8 cellular contexts compared by ENCODE assay signal in genomic region chr6:13614926-13615801, GRCh38. TPM values are rescaled to one million over a fixed set of nuclear protein-coding genes. Genes with fewer than 3 reads are reported as not detected.
DNase-seq lines count a peak whose midpoint lies in the region; ATAC-seq and TF ChIP-seq lines count a peak whose summit lies in the region.

Gene NOL7 (plus strand): TSS chr6:13615335. CDS start chr6:13615359, 24 bp downstream.

- H3K27ac Mint-ChIP-seq in activated naive CD8-positive, alpha-beta T cell: peak within 1 kb of the TSS; percentile 98
- H3K27ac Mint-ChIP-seq in glutamatergic neuron (ENCODE audit: unreplicated experiment): peak within 1 kb of the TSS; percentile 94
- H3K27ac Mint-ChIP-seq in osteocyte (ENCODE audit: unreplicated experiment): peak within 1 kb of the TSS; percentile 92

- H3K27ac ChIP-seq in thymus (ENCODE audit: low read depth): peak within 1 kb of the TSS; percentile 91

- ATAC-seq in HG02610 (IDR thresholded peaks at IDR 0.05; ENCODE audit: unreplicated experiment): peak; percentile 90

- no peaks in the 10 kb centered on the region for H3K27me3 Mint-ChIP-seq in activated naive CD8-positive, alpha-beta T cell
- H3K27me3 Mint-ChIP-seq in glutamatergic neuron (ENCODE audit: unreplicated experiment) (no peaks in the 10 kb centered on the region), osteocyte (ENCODE audit: unreplicated experiment) (no peaks in the 10 kb centered on the region)

- H3K36me3 ChIP-seq in thymus (ENCODE audit: control insufficient read depth, insufficient read depth): peaks cover 9% of the 10 kb centered on the region

- peaks cover 9% of the 10 kb centered on the region for H3K36me3 Mint-ChIP-seq in activated naive CD8-positive, alpha-beta T cell
- H3K36me3 Mint-ChIP-seq in glutamatergic neuron (ENCODE audit: unreplicated experiment) (no peaks in the 10 kb centered on the region), osteocyte (ENCODE audit: unreplicated experiment) (peaks cover 21% of the 10 kb centered on the region)

- under 1% methylated on average over 85 of the region's 85 CpGs for WGBS in thymus

- peak within 1 kb of the TSS; percentile 99 for H3K4me3 Mint-ChIP-seq in activated naive CD8-positive, alpha-beta T cell
- H3K4me3 Mint-ChIP-seq in glutamatergic neuron (ENCODE audit: unreplicated experiment) (peak within 1 kb of the TSS; percentile 92), osteocyte (ENCODE audit: unreplicated experiment) (peak within 1 kb of the TSS; percentile 99)

- peak within 1 kb of the TSS; percentile 89 for H3K4me3 ChIP-seq in thymus (ENCODE audit: low read length)

- DNase-seq in NCI-H1092 treated with DMSO at 0.1 percent for 48 hours (lab: John Stamatoyannopoulos, UW): peak; percentile 87
- peak; percentile 92 for DNase-seq in SKM-1 (lab: John Stamatoyannopoulos, UW; ENCODE audit: unreplicated experiment)
- DNase-seq in glutamatergic neuron: peak; percentile 98
- DNase-seq in osteocyte (ENCODE audit: extremely low spot score, unreplicated experiment): peak; percentile 99

- TF ChIP-seq CTCF in GM12801 (IDR thresholded peaks at IDR 0.05; ENCODE audit: extremely low read depth, insufficient read length): peak; percentile 48
- TF ChIP-seq CTCF in glutamatergic neuron (IDR thresholded peaks at IDR 0.05; ENCODE audit: partially characterized antibody, unreplicated experiment): peak; percentile 84
- peak; percentile 90 for TF ChIP-seq CTCF in osteocyte (IDR thresholded peaks at IDR 0.05)

- no peaks in the 10 kb centered on the region for H3K27me3 ChIP-seq in thymus (ENCODE audit: control insufficient read depth, insufficient read depth)

- H3K9me3 Mint-ChIP-seq in activated naive CD8-positive, alpha-beta T cell (ENCODE audit: low read depth): no peaks in the 10 kb centered on the region
- H3K9me3 Mint-ChIP-seq in glutamatergic neuron (ENCODE audit: unreplicated experiment) (peaks cover 18% of the 10 kb centered on the region), osteocyte (ENCODE audit: unreplicated experiment) (no peaks in the 10 kb centered on the region)

- H3K9me3 ChIP-seq in thymus (ENCODE audit: control insufficient read depth): no peaks in the 10 kb centered on the region

- peaks cover 12% of the 10 kb centered on the region for H3K4me1 ChIP-seq in thymus (ENCODE audit: control insufficient read depth, insufficient read depth, low read length)

- H3K4me1 Mint-ChIP-seq in activated naive CD8-positive, alpha-beta T cell (ENCODE audit: low read depth): peaks cover 47% of the 10 kb centered on the region
- H3K4me1 Mint-ChIP-seq in glutamatergic neuron (ENCODE audit: low read depth, unreplicated experiment) (peaks cover 9% of the 10 kb centered on the region), osteocyte (ENCODE audit: unreplicated experiment) (peaks cover 31% of the 10 kb centered on the region)

RNA-seq across cellular contexts. Expression of gene NOL7, which starts in this region (rescaled TPM):
- total RNA-seq in glutamatergic neuron (ENCODE audit: unreplicated experiment) (28.0 TPM), osteocyte (48.7 and 50.9 TPM in 2 replicates)
- polyA plus RNA-seq in thymus: 63.6 TPM

Comparison
In these comparisons a context has a peak if more than half of its experiments do, and no peak if none do; other contexts are left out.
1. Peak in every context shown above with its lines: DNase-seq, ATAC-seq, H3K4me3 ChIP-seq and H3K27ac ChIP-seq.